1 cellular context compared by ENCODE assay signal in genomic region chr9:131529597-131530545, GRCh38.
TF ChIP-seq lines count a peak whose summit lies in the region.

No MANE protein-coding gene starts in this region.

TF ChIP-seq in HepG2, 621 proteins besides CTCF, POLR2A, EP300 and RAD21 (continued from another document and continues in another):
- TF ChIP-seq ZGPAT (CRISPR knock-in tag; IDR thresholded peaks at IDR 0.05) (no peak), FUBP1 (CRISPR knock-in tag; IDR thresholded peaks at IDR 0.05; ENCODE audit: borderline replicate concordance) (no peak), ARID4A (CRISPR knock-in tag; IDR thresholded peaks at IDR 0.05; ENCODE audit: borderline replicate concordance) (peak; percentile 61), NFATC3 (CRISPR knock-in tag; IDR thresholded peaks at IDR 0.05) (no peak), USF2 (IDR thresholded peaks at IDR 0.05; ENCODE audit: low read depth, low read length) (no peak), USF2 (CRISPR knock-in tag; IDR thresholded peaks at IDR 0.05; ENCODE audit: borderline replicate concordance) (no peak), SOX5 (CRISPR knock-in tag; IDR thresholded peaks at IDR 0.05; ENCODE audit: borderline replicate concordance) (no peak), KDM5A (IDR thresholded peaks at IDR 0.05; ENCODE audit: borderline replicate concordance, low read length) (no peak), ZMYM4 (CRISPR knock-in tag; IDR thresholded peaks at IDR 0.05) (no peak; the same call in 1 of the 2 replicates), RXRA (CRISPR knock-in tag; IDR thresholded peaks at IDR 0.05) (peak; percentile 36; the same call in 1 of the 2 replicates), ZNF687 (CRISPR knock-in tag; IDR thresholded peaks at IDR 0.05) (peak; percentile 82), ZNF34 (CRISPR knock-in tag; IDR thresholded peaks at IDR 0.05; ENCODE audit: borderline replicate concordance) (no peak; the same call in 1 of the 2 replicates), NFIB (CRISPR knock-in tag; IDR thresholded peaks at IDR 0.05; ENCODE audit: borderline replicate concordance) (no peak), HOXA5 (CRISPR knock-in tag; IDR thresholded peaks at IDR 0.05) (no peak), ZNF264 (CRISPR knock-in tag; IDR thresholded peaks at IDR 0.05) (no peak), TRIM24 (CRISPR knock-in tag; IDR thresholded peaks at IDR 0.05) (no peak), ZNF460 (CRISPR knock-in tag; IDR thresholded peaks at IDR 0.05; ENCODE audit: borderline replicate concordance) (no peak), SIN3A (IDR thresholded peaks at IDR 0.05; ENCODE audit: borderline replicate concordance, low read depth, low read length) (no peak), ZNF644 (CRISPR knock-in tag; IDR thresholded peaks at IDR 0.05; ENCODE audit: low read depth) (no peak), ZNF121 (CRISPR knock-in tag; IDR thresholded peaks at IDR 0.05) (0 out of 2 replicates have a peak, but pooled peaks have one; percentile 15), ARID5B (CRISPR knock-in tag; IDR thresholded peaks at IDR 0.05) (no peak), ZNF776 (CRISPR knock-in tag; IDR thresholded peaks at IDR 0.05) (no peak; the same call in 1 of the 2 replicates), CHD4 (IDR thresholded peaks at IDR 0.05; ENCODE audit: borderline replicate concordance, low read length) (no peak), ZNF572 (CRISPR knock-in tag; IDR thresholded peaks at IDR 0.05) (0 out of 2 replicates have a peak, but pooled peaks have one; percentile 51), ZNF558 (CRISPR knock-in tag; IDR thresholded peaks at IDR 0.05; ENCODE audit: borderline replicate concordance) (no peak), HCFC1 (IDR thresholded peaks at IDR 0.05; ENCODE audit: low read depth, low read length) (no peak), HOXA3 (CRISPR knock-in tag; IDR thresholded peaks at IDR 0.05) (0 out of 2 replicates have a peak, but pooled peaks have one; percentile 16), FIP1L1 (IDR thresholded peaks at IDR 0.05; ENCODE audit: borderline replicate concordance, insufficient read depth, low read depth, low read length) (no peak), POLR2AphosphoS5 (IDR thresholded peaks at IDR 0.05; ENCODE audit: low read depth, low read length) (0 out of 2 replicates have a peak, but pooled peaks have one; percentile 32), KDM3A (CRISPR knock-in tag; IDR thresholded peaks at IDR 0.05; ENCODE audit: low read depth) (no peak; the same call in 1 of the 2 replicates), ZNF550 (CRISPR knock-in tag; IDR thresholded peaks at IDR 0.05; ENCODE audit: borderline replicate concordance) (no peak), MXI1 (IDR thresholded peaks at IDR 0.05; ENCODE audit: borderline replicate concordance, low read depth, low read length) (no peak; the same call in 2 of the 3 replicates), ZIK1 (CRISPR knock-in tag; IDR thresholded peaks at IDR 0.05; ENCODE audit: borderline replicate concordance, low read depth) (no peak)
- TF ChIP-seq, protein P1, sequence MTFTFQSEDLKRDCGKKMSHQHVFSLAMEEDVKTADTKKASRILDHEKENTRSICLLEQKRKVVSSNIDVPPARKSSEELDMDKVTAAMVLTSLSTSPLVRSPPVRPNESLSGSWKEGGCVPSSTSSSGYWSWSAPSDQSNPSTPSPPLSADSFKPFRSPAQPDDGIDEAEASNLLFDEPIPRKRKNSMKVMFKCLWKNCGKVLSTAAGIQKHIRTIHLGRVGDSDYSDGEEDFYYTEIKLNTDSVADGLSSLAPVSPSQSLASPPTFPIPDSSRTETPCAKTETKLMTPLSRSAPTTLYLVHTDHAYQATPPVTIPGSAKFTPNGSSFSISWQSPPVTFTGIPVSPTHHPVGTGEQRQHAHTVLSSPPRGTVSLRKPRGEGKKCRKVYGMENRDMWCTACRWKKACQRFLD (CRISPR knock-in tag; IDR thresholded peaks at IDR 0.05; ENCODE audit: borderline replicate concordance), result no peak
- TF ChIP-seq, protein P2, sequence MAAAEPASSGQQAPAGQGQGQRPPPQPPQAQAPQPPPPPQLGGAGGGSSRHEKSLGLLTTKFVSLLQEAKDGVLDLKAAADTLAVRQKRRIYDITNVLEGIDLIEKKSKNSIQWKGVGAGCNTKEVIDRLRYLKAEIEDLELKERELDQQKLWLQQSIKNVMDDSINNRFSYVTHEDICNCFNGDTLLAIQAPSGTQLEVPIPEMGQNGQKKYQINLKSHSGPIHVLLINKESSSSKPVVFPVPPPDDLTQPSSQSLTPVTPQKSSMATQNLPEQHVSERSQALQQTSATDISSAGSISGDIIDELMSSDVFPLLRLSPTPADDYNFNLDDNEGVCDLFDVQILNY (CRISPR knock-in tag; conservative IDR thresholded peaks at IDR 0.05), result no peak; the same call in 1 of the 2 replicates
- TF ChIP-seq, protein P3, sequence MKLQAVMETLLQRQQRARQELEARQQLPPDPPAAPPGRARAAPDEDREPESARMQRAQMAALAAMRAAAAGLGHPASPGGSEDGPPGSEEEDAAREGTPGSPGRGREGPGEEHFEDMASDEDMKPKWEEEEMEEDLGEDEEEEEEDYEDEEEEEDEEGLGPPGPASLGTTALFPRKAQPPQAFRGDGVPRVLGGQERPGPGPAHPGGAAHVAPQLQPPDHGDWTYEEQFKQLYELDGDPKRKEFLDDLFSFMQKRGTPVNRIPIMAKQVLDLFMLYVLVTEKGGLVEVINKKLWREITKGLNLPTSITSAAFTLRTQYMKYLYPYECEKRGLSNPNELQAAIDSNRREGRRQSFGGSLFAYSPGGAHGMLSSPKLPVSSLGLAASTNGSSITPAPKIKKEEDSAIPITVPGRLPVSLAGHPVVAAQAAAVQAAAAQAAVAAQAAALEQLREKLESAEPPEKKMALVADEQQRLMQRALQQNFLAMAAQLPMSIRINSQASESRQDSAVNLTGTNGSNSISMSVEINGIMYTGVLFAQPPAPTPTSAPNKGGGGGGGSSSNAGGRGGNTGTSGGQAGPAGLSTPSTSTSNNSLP (IDR thresholded peaks at IDR 0.05; ENCODE audit: low read depth, low read length), result no peak
